ENCODE assay signal across 1 cellular context in the genomic region with DNA sequence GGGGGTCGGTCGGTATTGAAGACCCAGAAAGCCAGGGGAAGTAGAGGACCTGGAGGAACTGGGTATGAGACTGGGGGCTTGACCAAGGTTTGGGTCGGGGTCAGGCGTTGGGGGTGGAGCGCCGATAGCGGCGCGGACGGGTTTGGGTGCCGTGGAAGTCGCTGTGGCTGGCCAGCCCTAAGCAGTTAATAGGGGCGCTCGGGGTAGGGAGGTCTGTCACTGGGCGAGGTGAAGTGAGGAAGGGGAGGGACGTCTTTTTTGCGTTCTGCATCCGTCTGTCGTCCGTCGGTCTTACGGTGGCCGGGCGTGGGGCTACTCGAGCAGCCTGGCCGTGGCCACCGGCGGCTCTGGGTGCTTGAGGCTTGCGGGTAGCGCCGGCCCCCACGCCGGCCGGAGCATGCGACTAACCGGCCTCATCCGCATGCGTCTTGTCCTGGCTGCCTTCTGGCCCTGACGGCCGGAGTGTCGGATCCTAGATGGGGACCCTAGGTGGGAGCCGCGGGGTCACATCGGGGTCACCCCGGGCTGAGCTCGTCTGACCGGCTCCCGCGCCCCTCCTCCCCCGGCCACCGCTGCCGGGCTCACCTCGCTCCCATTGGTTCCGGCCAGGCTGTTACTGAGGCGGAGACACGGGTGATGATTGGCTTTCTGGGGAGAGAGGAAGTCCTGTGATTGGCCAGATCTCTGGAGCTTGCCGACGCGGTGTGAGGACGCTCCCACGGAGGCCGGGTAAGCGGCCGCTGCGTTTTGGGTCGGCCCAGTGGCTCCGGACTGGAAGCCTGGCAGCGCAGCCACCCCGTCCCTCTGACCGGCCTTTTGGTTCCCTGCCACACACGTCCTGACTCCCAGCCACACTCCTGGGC.
TF ChIP-seq lines count a peak whose summit lies in the region.

No MANE protein-coding gene starts in this region.

TF ChIP-seq in HepG2, 621 proteins besides CTCF, POLR2A, EP300 and RAD21 (continued from another document and continues in another):
- TF ChIP-seq ZSCAN21 (CRISPR knock-in tag; IDR thresholded peaks at IDR 0.05; ENCODE audit: borderline replicate concordance) (no peak), NFIB (CRISPR knock-in tag; IDR thresholded peaks at IDR 0.05; ENCODE audit: borderline replicate concordance) (no peak), PHF8 (CRISPR knock-in tag; IDR thresholded peaks at IDR 0.05) (0 out of 2 replicates have a peak, but pooled peaks have one; percentile 45), SMARCE1 (IDR thresholded peaks at IDR 0.05; ENCODE audit: borderline replicate concordance) (no peak), POGZ (CRISPR knock-in tag; IDR thresholded peaks at IDR 0.05) (no peak), MZF1 (CRISPR knock-in tag; IDR thresholded peaks at IDR 0.05; ENCODE audit: borderline replicate concordance) (no peak), JUN (CRISPR knock-in tag; IDR thresholded peaks at IDR 0.05) (no peak), SRSF1 (optimal IDR thresholded peaks at IDR 0.05; ENCODE audit: low read depth, low read length) (no peak), ZFP90 (CRISPR knock-in tag; IDR thresholded peaks at IDR 0.05; ENCODE audit: borderline replicate concordance) (no peak), MYNN (CRISPR knock-in tag; IDR thresholded peaks at IDR 0.05; ENCODE audit: low read depth) (no peak), ZNF616 (CRISPR knock-in tag; IDR thresholded peaks at IDR 0.05; ENCODE audit: low read depth) (no peak), ZBTB42 (CRISPR knock-in tag; IDR thresholded peaks at IDR 0.05) (no peak), SOX13 (IDR thresholded peaks at IDR 0.05) (no peak), SOX13 (CRISPR knock-in tag; conservative IDR thresholded peaks at IDR 0.05 in 1 of 2, IDR thresholded peaks at IDR 0.05 in 1 of 2) (no peak), NR1H2 (CRISPR knock-in tag; IDR thresholded peaks at IDR 0.05; ENCODE audit: borderline replicate concordance, low read depth) (no peak), FOXK1 (CRISPR knock-in tag; IDR thresholded peaks at IDR 0.05; ENCODE audit: borderline replicate concordance, low read depth) (peak; percentile 38; the same call in 1 of the 2 replicates), ZNF446 (CRISPR knock-in tag; IDR thresholded peaks at IDR 0.05) (no peak), ZNF607 (CRISPR knock-in tag; IDR thresholded peaks at IDR 0.05; ENCODE audit: borderline replicate concordance) (peak; percentile 39; the same call in 1 of the 2 replicates), ZNF136 (CRISPR knock-in tag; IDR thresholded peaks at IDR 0.05; ENCODE audit: low read depth) (no peak), RBAK (CRISPR knock-in tag; IDR thresholded peaks at IDR 0.05) (no peak), ZNF451 (CRISPR knock-in tag; IDR thresholded peaks at IDR 0.05) (no peak), AGO2 (optimal IDR thresholded peaks at IDR 0.05; ENCODE audit: low read depth, low read length) (peak; percentile 87)
- TF ChIP-seq, protein P1, sequence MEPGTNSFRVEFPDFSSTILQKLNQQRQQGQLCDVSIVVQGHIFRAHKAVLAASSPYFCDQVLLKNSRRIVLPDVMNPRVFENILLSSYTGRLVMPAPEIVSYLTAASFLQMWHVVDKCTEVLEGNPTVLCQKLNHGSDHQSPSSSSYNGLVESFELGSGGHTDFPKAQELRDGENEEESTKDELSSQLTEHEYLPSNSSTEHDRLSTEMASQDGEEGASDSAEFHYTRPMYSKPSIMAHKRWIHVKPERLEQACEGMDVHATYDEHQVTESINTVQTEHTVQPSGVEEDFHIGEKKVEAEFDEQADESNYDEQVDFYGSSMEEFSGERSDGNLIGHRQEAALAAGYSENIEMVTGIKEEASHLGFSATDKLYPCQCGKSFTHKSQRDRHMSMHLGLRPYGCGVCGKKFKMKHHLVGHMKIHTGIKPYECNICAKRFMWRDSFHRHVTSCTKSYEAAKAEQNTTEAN (CRISPR knock-in tag; conservative IDR thresholded peaks at IDR 0.05): no peak
- TF ChIP-seq, protein P2, sequence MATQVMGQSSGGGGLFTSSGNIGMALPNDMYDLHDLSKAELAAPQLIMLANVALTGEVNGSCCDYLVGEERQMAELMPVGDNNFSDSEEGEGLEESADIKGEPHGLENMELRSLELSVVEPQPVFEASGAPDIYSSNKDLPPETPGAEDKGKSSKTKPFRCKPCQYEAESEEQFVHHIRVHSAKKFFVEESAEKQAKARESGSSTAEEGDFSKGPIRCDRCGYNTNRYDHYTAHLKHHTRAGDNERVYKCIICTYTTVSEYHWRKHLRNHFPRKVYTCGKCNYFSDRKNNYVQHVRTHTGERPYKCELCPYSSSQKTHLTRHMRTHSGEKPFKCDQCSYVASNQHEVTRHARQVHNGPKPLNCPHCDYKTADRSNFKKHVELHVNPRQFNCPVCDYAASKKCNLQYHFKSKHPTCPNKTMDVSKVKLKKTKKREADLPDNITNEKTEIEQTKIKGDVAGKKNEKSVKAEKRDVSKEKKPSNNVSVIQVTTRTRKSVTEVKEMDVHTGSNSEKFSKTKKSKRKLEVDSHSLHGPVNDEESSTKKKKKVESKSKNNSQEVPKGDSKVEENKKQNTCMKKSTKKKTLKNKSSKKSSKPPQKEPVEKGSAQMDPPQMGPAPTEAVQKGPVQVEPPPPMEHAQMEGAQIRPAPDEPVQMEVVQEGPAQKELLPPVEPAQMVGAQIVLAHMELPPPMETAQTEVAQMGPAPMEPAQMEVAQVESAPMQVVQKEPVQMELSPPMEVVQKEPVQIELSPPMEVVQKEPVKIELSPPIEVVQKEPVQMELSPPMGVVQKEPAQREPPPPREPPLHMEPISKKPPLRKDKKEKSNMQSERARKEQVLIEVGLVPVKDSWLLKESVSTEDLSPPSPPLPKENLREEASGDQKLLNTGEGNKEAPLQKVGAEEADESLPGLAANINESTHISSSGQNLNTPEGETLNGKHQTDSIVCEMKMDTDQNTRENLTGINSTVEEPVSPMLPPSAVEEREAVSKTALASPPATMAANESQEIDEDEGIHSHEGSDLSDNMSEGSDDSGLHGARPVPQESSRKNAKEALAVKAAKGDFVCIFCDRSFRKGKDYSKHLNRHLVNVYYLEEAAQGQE (IDR thresholded peaks at IDR 0.05; ENCODE audit: borderline replicate concordance in 1 of 2, low read depth in 1 of 2, low read length in 2 of 2): no peak
- TF ChIP-seq, protein P3, sequence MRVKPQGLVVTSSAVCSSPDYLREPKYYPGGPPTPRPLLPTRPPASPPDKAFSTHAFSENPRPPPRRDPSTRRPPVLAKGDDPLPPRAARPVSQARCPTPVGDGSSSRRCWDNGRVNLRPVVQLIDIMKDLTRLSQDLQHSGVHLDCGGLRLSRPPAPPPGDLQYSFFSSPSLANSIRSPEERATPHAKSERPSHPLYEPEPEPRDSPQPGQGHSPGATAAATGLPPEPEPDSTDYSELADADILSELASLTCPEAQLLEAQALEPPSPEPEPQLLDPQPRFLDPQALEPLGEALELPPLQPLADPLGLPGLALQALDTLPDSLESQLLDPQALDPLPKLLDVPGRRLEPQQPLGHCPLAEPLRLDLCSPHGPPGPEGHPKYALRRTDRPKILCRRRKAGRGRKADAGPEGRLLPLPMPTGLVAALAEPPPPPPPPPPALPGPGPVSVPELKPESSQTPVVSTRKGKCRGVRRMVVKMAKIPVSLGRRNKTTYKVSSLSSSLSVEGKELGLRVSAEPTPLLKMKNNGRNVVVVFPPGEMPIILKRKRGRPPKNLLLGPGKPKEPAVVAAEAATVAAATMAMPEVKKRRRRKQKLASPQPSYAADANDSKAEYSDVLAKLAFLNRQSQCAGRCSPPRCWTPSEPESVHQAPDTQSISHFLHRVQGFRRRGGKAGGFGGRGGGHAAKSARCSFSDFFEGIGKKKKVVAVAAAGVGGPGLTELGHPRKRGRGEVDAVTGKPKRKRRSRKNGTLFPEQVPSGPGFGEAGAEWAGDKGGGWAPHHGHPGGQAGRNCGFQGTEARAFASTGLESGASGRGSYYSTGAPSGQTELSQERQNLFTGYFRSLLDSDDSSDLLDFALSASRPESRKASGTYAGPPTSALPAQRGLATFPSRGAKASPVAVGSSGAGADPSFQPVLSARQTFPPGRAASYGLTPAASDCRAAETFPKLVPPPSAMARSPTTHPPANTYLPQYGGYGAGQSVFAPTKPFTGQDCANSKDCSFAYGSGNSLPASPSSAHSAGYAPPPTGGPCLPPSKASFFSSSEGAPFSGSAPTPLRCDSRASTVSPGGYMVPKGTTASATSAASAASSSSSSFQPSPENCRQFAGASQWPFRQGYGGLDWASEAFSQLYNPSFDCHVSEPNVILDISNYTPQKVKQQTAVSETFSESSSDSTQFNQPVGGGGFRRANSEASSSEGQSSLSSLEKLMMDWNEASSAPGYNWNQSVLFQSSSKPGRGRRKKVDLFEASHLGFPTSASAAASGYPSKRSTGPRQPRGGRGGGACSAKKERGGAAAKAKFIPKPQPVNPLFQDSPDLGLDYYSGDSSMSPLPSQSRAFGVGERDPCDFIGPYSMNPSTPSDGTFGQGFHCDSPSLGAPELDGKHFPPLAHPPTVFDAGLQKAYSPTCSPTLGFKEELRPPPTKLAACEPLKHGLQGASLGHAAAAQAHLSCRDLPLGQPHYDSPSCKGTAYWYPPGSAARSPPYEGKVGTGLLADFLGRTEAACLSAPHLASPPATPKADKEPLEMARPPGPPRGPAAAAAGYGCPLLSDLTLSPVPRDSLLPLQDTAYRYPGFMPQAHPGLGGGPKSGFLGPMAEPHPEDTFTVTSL (CRISPR knock-in tag; IDR thresholded peaks at IDR 0.05; ENCODE audit: borderline replicate concordance): no peak; the same call in 1 of the 2 replicates
- TF ChIP-seq, protein P4, sequence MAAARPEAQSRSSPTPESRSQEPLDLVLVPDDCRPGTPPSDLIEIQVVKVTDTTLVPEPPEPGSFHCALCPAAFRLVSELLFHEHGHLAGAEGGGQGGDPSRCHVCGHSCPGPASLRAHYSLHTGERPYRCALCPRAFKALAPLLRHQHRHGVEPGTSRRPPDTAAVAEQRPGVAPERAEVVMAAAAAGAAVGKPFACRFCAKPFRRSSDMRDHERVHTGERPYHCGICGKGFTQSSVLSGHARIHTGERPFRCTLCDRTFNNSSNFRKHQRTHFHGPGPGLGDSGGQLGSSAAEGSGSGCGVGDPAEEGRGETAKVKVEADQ (CRISPR knock-in tag; IDR thresholded peaks at IDR 0.05; ENCODE audit: borderline replicate concordance): no peak
- TF ChIP-seq, protein P5, sequence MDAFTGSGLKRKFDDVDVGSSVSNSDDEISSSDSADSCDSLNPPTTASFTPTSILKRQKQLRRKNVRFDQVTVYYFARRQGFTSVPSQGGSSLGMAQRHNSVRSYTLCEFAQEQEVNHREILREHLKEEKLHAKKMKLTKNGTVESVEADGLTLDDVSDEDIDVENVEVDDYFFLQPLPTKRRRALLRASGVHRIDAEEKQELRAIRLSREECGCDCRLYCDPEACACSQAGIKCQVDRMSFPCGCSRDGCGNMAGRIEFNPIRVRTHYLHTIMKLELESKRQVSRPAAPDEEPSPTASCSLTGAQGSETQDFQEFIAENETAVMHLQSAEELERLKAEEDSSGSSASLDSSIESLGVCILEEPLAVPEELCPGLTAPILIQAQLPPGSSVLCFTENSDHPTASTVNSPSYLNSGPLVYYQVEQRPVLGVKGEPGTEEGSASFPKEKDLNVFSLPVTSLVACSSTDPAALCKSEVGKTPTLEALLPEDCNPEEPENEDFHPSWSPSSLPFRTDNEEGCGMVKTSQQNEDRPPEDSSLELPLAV (CRISPR knock-in tag; conservative IDR thresholded peaks at IDR 0.05; ENCODE audit: low read depth): no peak
- TF ChIP-seq, protein P6, sequence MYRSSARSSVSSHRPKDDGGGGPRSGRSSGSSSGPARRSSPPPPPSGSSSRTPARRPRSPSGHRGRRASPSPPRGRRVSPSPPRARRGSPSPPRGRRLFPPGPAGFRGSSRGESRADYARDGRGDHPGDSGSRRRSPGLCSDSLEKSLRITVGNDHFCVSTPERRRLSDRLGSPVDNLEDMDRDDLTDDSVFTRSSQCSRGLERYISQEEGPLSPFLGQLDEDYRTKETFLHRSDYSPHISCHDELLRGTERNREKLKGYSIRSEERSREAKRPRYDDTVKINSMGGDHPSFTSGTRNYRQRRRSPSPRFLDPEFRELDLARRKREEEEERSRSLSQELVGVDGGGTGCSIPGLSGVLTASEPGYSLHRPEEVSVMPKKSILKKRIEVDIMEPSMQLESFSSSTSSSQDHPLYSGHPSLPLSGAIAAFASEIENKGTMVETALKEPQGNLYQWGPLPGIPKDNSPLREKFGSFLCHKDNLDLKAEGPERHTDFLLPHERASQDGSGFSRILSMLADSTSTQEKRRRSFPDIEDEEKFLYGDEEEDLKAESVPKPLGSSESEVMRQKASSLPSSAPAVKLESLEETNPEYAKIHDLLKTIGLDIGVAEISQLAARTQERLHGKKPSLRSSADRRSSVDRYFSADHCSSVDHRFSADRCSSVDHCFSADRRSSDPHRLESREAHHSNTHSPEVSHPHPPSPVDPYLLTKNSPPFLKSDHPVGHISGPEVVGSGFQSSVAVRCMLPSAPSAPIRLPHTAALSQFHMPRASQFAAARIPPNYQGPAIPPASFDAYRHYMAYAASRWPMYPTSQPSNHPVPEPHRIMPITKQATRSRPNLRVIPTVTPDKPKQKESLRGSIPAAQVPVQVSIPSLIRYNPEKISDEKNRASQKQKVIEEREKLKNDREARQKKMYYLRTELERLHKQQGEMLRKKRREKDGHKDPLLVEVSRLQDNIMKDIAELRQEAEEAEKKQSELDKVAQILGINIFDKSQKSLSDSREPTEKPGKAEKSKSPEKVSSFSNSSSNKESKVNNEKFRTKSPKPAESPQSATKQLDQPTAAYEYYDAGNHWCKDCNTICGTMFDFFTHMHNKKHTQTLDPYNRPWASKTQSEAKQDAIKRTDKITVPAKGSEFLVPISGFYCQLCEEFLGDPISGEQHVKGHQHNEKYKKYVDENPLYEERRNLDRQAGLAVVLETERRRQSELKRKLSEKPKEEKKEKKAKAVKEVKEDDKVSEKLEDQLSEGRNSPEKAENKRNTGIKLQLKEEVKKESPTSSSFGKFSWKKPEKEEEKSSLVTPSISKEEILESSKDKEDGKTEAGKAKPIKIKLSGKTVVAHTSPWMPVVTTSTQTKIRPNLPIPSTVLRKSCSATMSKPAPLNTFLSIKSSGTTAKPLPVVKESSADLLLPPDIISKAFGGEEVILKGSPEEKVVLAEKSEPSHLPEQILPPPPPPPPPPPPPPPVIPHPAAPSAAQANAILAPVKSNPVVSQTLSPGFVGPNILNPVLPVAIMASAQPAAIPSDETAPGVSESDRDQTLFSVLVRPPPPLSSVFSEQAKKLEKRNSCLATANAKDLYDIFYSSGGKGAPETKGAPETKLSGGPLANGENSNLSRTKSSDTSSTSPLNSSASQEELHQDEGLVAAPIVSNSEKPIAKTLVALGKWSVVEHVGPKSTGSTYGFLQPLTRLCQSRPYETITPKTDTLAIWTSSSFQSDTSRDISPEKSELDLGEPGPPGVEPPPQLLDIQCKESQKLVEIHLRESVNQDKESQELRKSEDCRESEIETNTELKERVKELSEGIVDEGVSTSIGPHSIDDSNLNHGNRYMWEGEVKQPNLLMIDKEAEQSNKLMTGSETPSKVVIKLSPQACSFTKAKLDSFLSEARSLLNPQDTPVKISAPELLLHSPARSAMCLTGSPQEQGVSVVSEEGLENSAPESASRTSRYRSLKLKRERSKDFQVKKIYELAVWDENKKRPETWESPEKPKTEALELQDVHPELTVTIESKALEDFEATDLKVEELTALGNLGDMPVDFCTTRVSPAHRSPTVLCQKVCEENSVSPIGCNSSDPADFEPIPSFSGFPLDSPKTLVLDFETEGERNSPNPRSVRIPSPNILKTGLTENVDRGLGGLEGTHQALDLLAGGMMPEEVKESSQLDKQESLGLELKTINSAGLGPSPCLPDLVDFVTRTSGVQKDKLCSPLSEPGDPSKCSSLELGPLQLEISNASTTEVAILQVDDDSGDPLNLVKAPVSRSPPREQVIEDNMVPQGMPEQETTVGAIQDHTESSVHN (CRISPR knock-in tag; IDR thresholded peaks at IDR 0.05): no peak
